In the genomic region with DNA sequence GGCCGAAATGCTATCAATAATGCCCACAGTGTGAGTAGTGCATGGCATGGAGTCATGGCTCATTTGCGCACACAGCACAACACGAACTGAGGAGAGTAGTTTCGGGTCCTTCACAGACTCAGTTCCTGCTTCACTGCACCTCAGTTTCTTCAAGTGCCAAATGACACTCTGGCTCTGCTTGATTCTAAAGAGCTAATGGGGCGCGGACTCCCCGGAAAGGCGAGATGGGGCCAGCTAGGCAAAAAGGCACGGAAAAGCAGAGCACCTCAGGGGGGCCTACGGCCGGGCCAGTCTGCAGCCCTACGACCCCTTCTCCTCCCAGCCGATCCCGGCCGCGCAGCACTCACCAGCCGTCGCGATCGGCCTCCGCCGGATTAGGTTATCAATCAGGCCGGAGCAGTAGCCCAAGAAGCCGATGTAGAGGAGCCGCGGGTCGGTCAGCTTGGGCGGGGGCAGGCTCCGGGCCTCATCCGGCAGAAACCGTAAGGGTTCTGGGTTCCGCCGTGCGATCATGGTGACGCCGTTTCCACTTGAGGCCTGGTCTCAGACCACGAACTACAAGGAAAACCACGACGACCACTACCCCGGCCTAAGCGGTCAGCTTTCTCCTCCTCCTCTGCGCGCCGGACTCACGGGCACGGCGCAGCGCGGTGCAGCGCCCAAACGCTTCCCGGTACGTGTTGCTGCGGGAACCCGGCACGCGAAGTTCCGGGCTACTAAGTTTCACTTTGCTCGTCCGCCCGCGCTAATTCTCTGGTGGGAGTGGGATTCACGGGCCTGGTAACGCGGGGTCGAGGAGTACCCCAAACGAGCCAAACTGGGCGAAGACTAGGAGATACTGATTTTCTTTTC, we compare ENCODE assay signal across 8 cellular contexts. TPM values are rescaled to one million over a fixed set of nuclear protein-coding genes. Genes with fewer than 3 reads are reported as not detected.
DNase-seq lines count a peak whose midpoint lies in the region; ATAC-seq and TF ChIP-seq lines count a peak whose summit lies in the region.

Gene NDUFC2, minus strand, starts transcription at position 631 of the 852 bp plus-strand sequence. Its CDS starts 118 bp downstream, at position 513.

- H3K9me3 ChIP-seq in CD4-positive, alpha-beta memory T cell (ENCODE audit: control insufficient read depth in 1 of 2, low read length in 2 of 2): no peaks in the 10 kb centered on the region
- H3K9me3 ChIP-seq in NT2/D1 (ENCODE audit: insufficient read depth, low read length) (no peaks in the 10 kb centered on the region), mesodermal cell (ENCODE audit: control insufficient read depth, low read length) (no peaks in the 10 kb centered on the region)

- H3K4me1 Mint-ChIP-seq in CD4-positive, alpha-beta memory T cell: peaks cover 34 to 72% (median 49%) of the 10 kb centered on the region in 4 donors
- peaks cover 42% of the 10 kb centered on the region for H3K4me1 Mint-ChIP-seq in endothelial cell (ENCODE audit: unreplicated experiment)

- DNase-seq in CD4-positive, alpha-beta memory T cell: peak; percentile 60 to 66 (median 64)
- DNase-seq in HPDE6-E6E7 (ENCODE audit: extremely low spot score) (peak; percentile 79), NT2/D1 (ENCODE audit: low read depth, low spot score) (peak; percentile 67), endothelial cell (ENCODE audit: low spot score) (peak; percentile 70)
- DNase-seq in activated CD8-positive, alpha-beta memory T cell treated with anti-CD3 and anti-CD28 coated beads, Interleukin-2, amount 50 U/mL, for 4 hours: peak; percentile 64
- DNase-seq in stimulated activated CD8-positive, alpha-beta memory T cell treated with anti-CD3 and anti-CD28 coated beads, Interleukin-15, amount 100 ng/mL, for 24 hours (ENCODE audit: low read depth): peak; percentile 28

- ATAC-seq in GM19452 (IDR thresholded peaks at IDR 0.05; ENCODE audit: unreplicated experiment): peak; percentile 78

- no peaks in the 10 kb centered on the region for H3K9me3 Mint-ChIP-seq in CD4-positive, alpha-beta memory T cell
- no peaks in the 10 kb centered on the region for H3K9me3 Mint-ChIP-seq in endothelial cell (ENCODE audit: unreplicated experiment)

- H3K27ac ChIP-seq in CD4-positive, alpha-beta memory T cell (ENCODE audit: low read depth, low read length): peak within 1 kb of the TSS; percentile 75
- peak within 1 kb of the TSS; percentile 87 for H3K27ac ChIP-seq in mesodermal cell (ENCODE audit: low read depth, low read length, severe bottlenecking)

- H3K36me3 ChIP-seq in CD4-positive, alpha-beta memory T cell (ENCODE audit: insufficient read depth, low read length): no peaks in the 10 kb centered on the region
- H3K36me3 ChIP-seq in NT2/D1 (ENCODE audit: insufficient read depth, insufficient read length, low read length) (peaks cover 31% of the 10 kb centered on the region), mesodermal cell (ENCODE audit: control insufficient read depth, insufficient read depth, low read length) (peaks cover 31% of the 10 kb centered on the region)

- intact Hi-C loops in CD4-positive, alpha-beta memory T cell (cut with micrococcal nuclease): loop anchor here (1.0 to 10.0 kb wide), 4 partner anchors 60 to 485 kb away; partner anchors contain the start of genes ALG8, INTS4, KCTD21 and USP35

- peak within 1 kb of the TSS; percentile 93 to 98 (median 96) for H3K4me3 Mint-ChIP-seq in CD4-positive, alpha-beta memory T cell
- H3K4me3 Mint-ChIP-seq in endothelial cell (ENCODE audit: unreplicated experiment): peak within 1 kb of the TSS; percentile 97

- TF ChIP-seq CTCF in endothelial cell (IDR thresholded peaks at IDR 0.05; ENCODE audit: unreplicated experiment): no peak

- 1% methylated on average over 49 to 52 of the region's 68 CpGs for WGBS in mesodermal cell (ENCODE audit: insufficient coverage in 2 of 2), 2 experiments

- H3K4me1 ChIP-seq in CD4-positive, alpha-beta memory T cell (ENCODE audit: insufficient read depth, low read length): peaks cover 55% of the 10 kb centered on the region
- H3K4me1 ChIP-seq in NT2/D1 (ENCODE audit: insufficient read depth, insufficient read length) (no peaks in the 10 kb centered on the region), mesodermal cell (ENCODE audit: control insufficient read depth, insufficient read depth, low read length, poor library complexity, severe bottlenecking) (peaks cover 19% of the 10 kb centered on the region)

- H3K27me3 ChIP-seq in CD4-positive, alpha-beta memory T cell (ENCODE audit: insufficient read depth, low read length): no peaks in the 10 kb centered on the region
- no peaks in the 10 kb centered on the region for H3K27me3 ChIP-seq in NT2/D1 (ENCODE audit: insufficient read depth, insufficient read length)

- H3K36me3 Mint-ChIP-seq in CD4-positive, alpha-beta memory T cell: peaks cover 0 to 16% of the 10 kb centered on the region in 2 donors
- peaks cover 14% of the 10 kb centered on the region for H3K36me3 Mint-ChIP-seq in endothelial cell (ENCODE audit: low read depth, unreplicated experiment)

- H3K9ac ChIP-seq in NT2/D1 (ENCODE audit: insufficient read length, low read depth): peak within 1 kb of the TSS; percentile 78

- H3K27ac Mint-ChIP-seq in CD4-positive, alpha-beta memory T cell: peak within 1 kb of the TSS; percentile 87 to 98 (median 96)
- peak within 1 kb of the TSS; percentile 87 for H3K27ac Mint-ChIP-seq in endothelial cell (ENCODE audit: unreplicated experiment)

- no peaks in the 10 kb centered on the region for H3K27me3 Mint-ChIP-seq in CD4-positive, alpha-beta memory T cell
- peaks cover 17% of the 10 kb centered on the region for H3K27me3 Mint-ChIP-seq in endothelial cell (ENCODE audit: unreplicated experiment)

- H3K4me3 ChIP-seq in CD4-positive, alpha-beta memory T cell (ENCODE audit: low read length in 2 of 2): peak within 1 kb of the TSS; percentile 77 to 98
- H3K4me3 ChIP-seq in NT2/D1 (ENCODE audit: insufficient read length, low read depth) (peak within 1 kb of the TSS; percentile 61), mesodermal cell (ENCODE audit: extremely low read depth, insufficient read depth, low read length, poor library complexity, severe bottlenecking) (peak within 1 kb of the TSS; percentile 92)

- CTCF ChIA-PET in CD4-positive, alpha-beta memory T cell (lab: Charles Lee; ENCODE audit: partially characterized antibody): interaction anchor here (1.3 to 1.7 kb wide), 2 partner anchors 14 to 485 kb away, joined by 4 to 5 read pairs; no protein-coding TSS in a partner anchor

- POLR2A ChIA-PET in CD4-positive, alpha-beta memory T cell (lab: Charles Lee; ENCODE audit: partially characterized antibody): interaction anchor here (0.6 to 2.7 kb wide), 14 partner anchors 9 to 491 kb away, joined by 3 to 18 read pairs (median 4); partner anchors contain the start of genes ALG8, INTS4, KCTD21 and USP35

RNA-seq across cellular contexts. Expression of gene NDUFC2, which starts in this region (rescaled TPM):
- total RNA-seq in CD4-positive, alpha-beta memory T cell: 10 to 100 TPM; 80.5 to 86.5 TPM
- 100 to 1,000 TPM; 158 to 188 TPM for polyA plus RNA-seq in CD4-positive, alpha-beta memory T cell
- 203 TPM for total RNA-seq in endothelial cell (ENCODE audit: unreplicated experiment)
- 198 TPM for polyA plus RNA-seq in mesodermal cell (2013, experiment 1 of 2)
- polyA plus RNA-seq in mesodermal cell (2013, experiment 2 of 2): 194 TPM

Comparison
In these comparisons a context has a peak if more than half of its experiments do, and no peak if none do; other contexts are left out.
1. Peak in every context shown above with its lines: DNase-seq, ATAC-seq, H3K4me3 ChIP-seq and H3K27ac ChIP-seq.
2. DNase-seq: peak in every context shown above with its lines; median percentile 79 in HPDE6-E6E7; 70 in endothelial cell; 67 in NT2/D1; 64 in CD4-positive, alpha-beta memory T cell; 64 in activated CD8-positive, alpha-beta memory T cell treated with anti-CD3 and anti-CD28 coated beads, Interleukin-2, amount 50 U/mL, for 4 hours; 28 in stimulated activated CD8-positive, alpha-beta memory T cell treated with anti-CD3 and anti-CD28 coated beads, Interleukin-15, amount 100 ng/mL, for 24 hours.